ENCODE assay signal across 9 cellular contexts in the genomic region with DNA sequence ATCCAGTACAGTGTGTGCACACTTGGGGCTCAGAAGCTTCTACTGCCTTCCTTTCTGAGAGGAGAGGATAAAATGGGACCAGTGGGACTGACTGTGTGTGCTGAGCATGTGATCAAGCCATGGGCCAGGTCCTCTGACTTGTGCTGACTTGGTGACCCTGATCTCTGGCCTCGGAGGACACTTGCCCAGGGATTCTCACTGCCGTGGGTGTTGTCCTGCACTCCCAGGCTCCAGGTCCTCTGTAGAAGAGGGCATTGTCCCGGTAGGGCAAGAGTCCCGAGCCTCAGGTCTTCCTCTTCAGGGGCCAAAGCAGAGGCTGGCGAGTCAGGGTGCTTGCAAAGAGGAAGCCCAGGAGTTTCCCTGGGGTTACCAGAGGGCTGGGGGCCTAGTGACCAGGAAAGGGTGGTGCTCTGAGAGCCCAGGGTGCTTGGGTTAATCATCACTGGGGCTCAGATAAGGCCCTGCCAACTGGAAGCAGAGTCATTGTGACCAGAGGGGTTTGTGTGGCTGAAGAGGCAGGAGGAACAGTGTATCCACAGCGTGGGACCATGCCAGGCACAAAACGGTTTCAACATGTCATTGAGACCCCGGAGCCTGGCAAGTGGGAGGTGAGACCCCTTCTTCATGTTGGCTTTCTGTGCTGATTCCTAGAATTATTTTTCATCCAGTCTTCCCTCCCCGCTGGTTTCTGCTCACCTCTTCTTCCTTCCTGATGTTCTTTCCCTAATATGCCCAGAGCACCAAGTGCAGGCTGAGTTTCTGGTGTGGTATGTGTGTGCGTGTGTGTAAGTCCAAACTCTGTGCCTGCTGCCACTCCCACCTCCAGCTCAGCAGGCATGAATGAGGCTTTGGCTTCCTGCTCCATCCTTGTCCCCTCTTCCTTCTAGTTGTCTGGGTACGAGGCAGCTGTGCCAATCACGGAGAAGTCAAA. TPM values are rescaled to one million over a fixed set of nuclear protein-coding genes. Genes with fewer than 3 reads are reported as not detected.
DNase-seq lines count a peak whose midpoint lies in the region; ATAC-seq, FAIRE-seq and TF ChIP-seq lines count a peak whose summit lies in the region.
"Had no signal": no experiment of that assay in that cellular context is flagged by ENCODE, and none has a peak within 500 bp of the region (broad histone marks: within the 10 kb centered on the region; RNA-seq: fewer than 3 reads in every experiment).

A gene with protein sequence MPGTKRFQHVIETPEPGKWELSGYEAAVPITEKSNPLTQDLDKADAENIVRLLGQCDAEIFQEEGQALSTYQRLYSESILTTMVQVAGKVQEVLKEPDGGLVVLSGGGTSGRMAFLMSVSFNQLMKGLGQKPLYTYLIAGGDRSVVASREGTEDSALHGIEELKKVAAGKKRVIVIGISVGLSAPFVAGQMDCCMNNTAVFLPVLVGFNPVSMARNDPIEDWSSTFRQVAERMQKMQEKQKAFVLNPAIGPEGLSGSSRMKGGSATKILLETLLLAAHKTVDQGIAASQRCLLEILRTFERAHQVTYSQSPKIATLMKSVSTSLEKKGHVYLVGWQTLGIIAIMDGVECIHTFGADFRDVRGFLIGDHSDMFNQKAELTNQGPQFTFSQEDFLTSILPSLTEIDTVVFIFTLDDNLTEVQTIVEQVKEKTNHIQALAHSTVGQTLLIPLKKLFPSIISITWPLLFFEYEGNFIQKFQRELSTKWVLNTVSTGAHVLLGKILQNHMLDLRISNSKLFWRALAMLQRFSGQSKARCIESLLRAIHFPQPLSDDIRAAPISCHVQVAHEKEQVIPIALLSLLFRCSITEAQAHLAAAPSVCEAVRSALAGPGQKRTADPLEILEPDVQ (plus strand): TSS at position 483 of the 931 bp plus-strand sequence. CDS start 66 bp downstream, at position 549.

- DNase-seq in MCF 10A (ENCODE audit: unreplicated experiment), result no peak
- no peak for DNase-seq in breast epithelium (ENCODE audit: low spot score in 2 of 2)
- no peak for DNase-seq in activated CD8-positive, alpha-beta T cell treated with anti-CD3 and anti-CD28 coated beads, Interleukin-2, amount 10 ng/mL, durations not matched to agents 7 days and 5 days
- peak; percentile 68 for DNase-seq in hepatocyte (ENCODE audit: low spot score)
- peak; percentile 34 for DNase-seq in testis
- no peak for DNase-seq in NCI-H2171 (lab: John Stamatoyannopoulos, UW)
- no peak for DNase-seq in H54 (ENCODE audit: insufficient read length, low spot score)
- no peak for DNase-seq in uterus
- DNase-seq: NCI-H1930 had no signal

- no peak within 1 kb of the TSS for H3K27ac ChIP-seq in breast epithelium
- peak within 1 kb of the TSS; percentile 64 for H3K27ac ChIP-seq in hepatocyte
- H3K27ac ChIP-seq in testis, result no peak within 1 kb of the TSS
- H3K27ac ChIP-seq in uterus, result no peak within 1 kb of the TSS

- H3K27me3 Mint-ChIP-seq in MCF 10A (ENCODE audit: insufficient read depth, unreplicated experiment), result peaks cover 28% of the 10 kb centered on the region
- peaks cover 56% of the 10 kb centered on the region for H3K27me3 Mint-ChIP-seq in activated CD8-positive, alpha-beta T cell treated with anti-CD3 and anti-CD28 coated beads, Interleukin-2, amount 10 ng/mL, durations not matched to agents 7 days and 5 days (ENCODE audit: low read depth)

- ATAC-seq in activated CD8-positive, alpha-beta T cell treated with anti-CD3 and anti-CD28 coated beads, Interleukin-2, amount 10 ng/mL, durations not matched to agents 7 days and 5 days, result no peak

- TF ChIP-seq CTCF in MCF 10A (IDR thresholded peaks at IDR 0.05; ENCODE audit: unreplicated experiment) (no peak), breast epithelium (IDR thresholded peaks at IDR 0.05) (no peak), hepatocyte (IDR thresholded peaks at IDR 0.05; ENCODE audit: poor library complexity) (no peak), testis (IDR thresholded peaks at IDR 0.05) (no peak), uterus (IDR thresholded peaks at IDR 0.05) (no peak)

- no peak for TF ChIP-seq POLR2A in breast epithelium (IDR thresholded peaks at IDR 0.05)
- TF ChIP-seq POLR2A in testis (IDR thresholded peaks at IDR 0.05), result no peak
- no peak for TF ChIP-seq POLR2A in H54 (IDR thresholded peaks at IDR 0.05; ENCODE audit: low read depth, low read length)
- no peak for TF ChIP-seq POLR2A in uterus (IDR thresholded peaks at IDR 0.05)

- FAIRE-seq in H54 (lab: Jason Lieb, UNC), result no peak

- H3K9me3 Mint-ChIP-seq in MCF 10A (ENCODE audit: unreplicated experiment), result no peaks in the 10 kb centered on the region
- no peaks in the 10 kb centered on the region for H3K9me3 Mint-ChIP-seq in activated CD8-positive, alpha-beta T cell treated with anti-CD3 and anti-CD28 coated beads, Interleukin-2, amount 10 ng/mL, durations not matched to agents 7 days and 5 days (ENCODE audit: insufficient read depth)

- H3K27me3 ChIP-seq in breast epithelium, result no peaks in the 10 kb centered on the region
- no peaks in the 10 kb centered on the region for H3K27me3 ChIP-seq in hepatocyte
- no peaks in the 10 kb centered on the region for H3K27me3 ChIP-seq in testis
- no peaks in the 10 kb centered on the region for H3K27me3 ChIP-seq in uterus

- H3K4me3 Mint-ChIP-seq in MCF 10A (ENCODE audit: unreplicated experiment), result peak within 1 kb of the TSS; percentile 73
- H3K4me3 Mint-ChIP-seq in activated CD8-positive, alpha-beta T cell treated with anti-CD3 and anti-CD28 coated beads, Interleukin-2, amount 10 ng/mL, durations not matched to agents 7 days and 5 days, result peak within 1 kb of the TSS; percentile 52

- CTCF ChIA-PET in MCF 10A (lab: Yijun Ruan, JAX), result interaction anchor here (0.7 kb wide), 1 partner anchor 187 kb away, joined by 3 read pairs; no protein-coding TSS in a partner anchor
- CTCF ChIA-PET in activated CD8-positive, alpha-beta T cell treated with anti-CD3 and anti-CD28 coated beads, Interleukin-2, amount 10 ng/mL, durations not matched to agents 7 days and 5 days (lab: Charles Lee), result no interaction called here

- no peaks in the 10 kb centered on the region for H3K79me2 ChIP-seq in hepatocyte

- H3K9me3 ChIP-seq in breast epithelium (no peaks in the 10 kb centered on the region), hepatocyte (ENCODE audit: low read depth) (no peaks in the 10 kb centered on the region), testis (no peaks in the 10 kb centered on the region), uterus (no peaks in the 10 kb centered on the region)

- peak within 1 kb of the TSS; percentile 37 for H3K27ac Mint-ChIP-seq in MCF 10A (ENCODE audit: low read depth, unreplicated experiment)
- no peak within 1 kb of the TSS for H3K27ac Mint-ChIP-seq in activated CD8-positive, alpha-beta T cell treated with anti-CD3 and anti-CD28 coated beads, Interleukin-2, amount 10 ng/mL, durations not matched to agents 7 days and 5 days

- H3K36me3 ChIP-seq in breast epithelium (no peaks in the 10 kb centered on the region), hepatocyte (replicated peaks; ENCODE audit: insufficient read depth, low read depth) (no peaks in the 10 kb centered on the region), testis (ENCODE audit: low read depth, missing control alignments) (no peaks in the 10 kb centered on the region), uterus (no peaks in the 10 kb centered on the region)

- WGBS in hepatocyte (ENCODE audit: low lambda C conversion rate, missing lambda C conversion rate), result 74% methylated on average over 12 of the region's 12 CpGs
- 75 to 80% methylated on average over 11 to 12 of the region's 12 CpGs for WGBS in testis, 2 donors

- POLR2A ChIA-PET in MCF 10A (lab: Yijun Ruan, JAX), result no interaction called here
- POLR2A ChIA-PET in activated CD8-positive, alpha-beta T cell treated with anti-CD3 and anti-CD28 coated beads, Interleukin-2, amount 10 ng/mL, durations not matched to agents 7 days and 5 days (lab: Charles Lee), result no interaction called here

- intact Hi-C loops in MCF 10A (cut with micrococcal nuclease), result no loop called here
- intact Hi-C loops in breast epithelium (cut with DNase I; ENCODE audit: low total_unique reads), result no loop called here
- intact Hi-C loops in testis (cut with DNase I; ENCODE audit: low total_unique reads), result no loop called here
- intact Hi-C loops in uterus (cut with DNase I; ENCODE audit: low total_unique reads), result no loop called here

- no peaks in the 10 kb centered on the region for H3K36me3 Mint-ChIP-seq in MCF 10A (ENCODE audit: insufficient read depth, unreplicated experiment)
- H3K36me3 Mint-ChIP-seq in activated CD8-positive, alpha-beta T cell treated with anti-CD3 and anti-CD28 coated beads, Interleukin-2, amount 10 ng/mL, durations not matched to agents 7 days and 5 days (ENCODE audit: low read depth), result no peaks in the 10 kb centered on the region

- H3K4me3 ChIP-seq in breast epithelium, result no peak within 1 kb of the TSS
- no peak within 1 kb of the TSS for H3K4me3 ChIP-seq in hepatocyte
- H3K4me3 ChIP-seq in testis, result no peak within 1 kb of the TSS
- no peak within 1 kb of the TSS for H3K4me3 ChIP-seq in uterus

- peaks cover 20% of the 10 kb centered on the region for H3K4me1 Mint-ChIP-seq in MCF 10A (ENCODE audit: insufficient read depth, unreplicated experiment)
- H3K4me1 Mint-ChIP-seq in activated CD8-positive, alpha-beta T cell treated with anti-CD3 and anti-CD28 coated beads, Interleukin-2, amount 10 ng/mL, durations not matched to agents 7 days and 5 days (ENCODE audit: low read depth), result peaks cover 12% of the 10 kb centered on the region

- no TSS peak for BruUV-seq in MCF 10A (replicated peaks; lab: Mats Ljungman, UMichigan)

- H3K4me1 ChIP-seq in breast epithelium (peaks cover 0 to 7% of the 10 kb centered on the region in 2 donors), hepatocyte (ENCODE audit: insufficient read depth) (peaks cover 5% of the 10 kb centered on the region), testis (peaks cover 11% of the 10 kb centered on the region), uterus (no peaks in the 10 kb centered on the region)

- H2AFZ ChIP-seq in hepatocyte, result no peak within 1 kb of the TSS

- H3K9me2 ChIP-seq in hepatocyte (replicated peaks; ENCODE audit: insufficient read depth), result no peaks in the 10 kb centered on the region

- H4K20me1 ChIP-seq in hepatocyte (ENCODE audit: insufficient read depth, poor library complexity, severe bottlenecking), result no peaks in the 10 kb centered on the region

- H3K4me2 ChIP-seq in hepatocyte, result peak within 1 kb of the TSS; percentile 98

RNA-seq across cellular contexts. Expression of the gene that starts here (rescaled TPM):
- not detected in 2 replicates for total RNA-seq in MCF 10A (2022)
- 1 to 10 TPM in 2 of 3 donors, not detected in 1; 1.8 to 3.9 TPM for total RNA-seq in breast epithelium
- not detected for total RNA-seq in activated CD8-positive, alpha-beta T cell treated with anti-CD3 and anti-CD28 coated beads, Interleukin-2, amount 10 ng/mL, durations not matched to agents 7 days and 5 days
- 7.2 and 7.4 TPM in 2 replicates for total RNA-seq in hepatocyte
- polyA plus RNA-seq in hepatocyte, result 7.6 and 8.7 TPM in 2 replicates
- 1 to 10 TPM; 2.3 to 3.3 TPM for total RNA-seq in testis
- polyA plus RNA-seq in testis (ENCODE audit: insufficient read depth, low read depth, low replicate concordance), result 4.9 TPM
- under 1 TPM in 2 of 4 donors, not detected in 2; 0.61 to 0.69 TPM for total RNA-seq in uterus

Comparison
In these comparisons a context has a peak if more than half of its experiments do, and no peak if none do; other contexts are left out.
1. DNase-seq: peak in hepatocyte (single experiment) and testis (single experiment); none in MCF 10A (single experiment), breast epithelium (0 of 2), activated CD8-positive, alpha-beta T cell treated with anti-CD3 and anti-CD28 coated beads, Interleukin-2, amount 10 ng/mL, durations not matched to agents 7 days and 5 days (single experiment), NCI-H2171 (single experiment), H54 (single experiment) and uterus (0 of 2).